Comparison of ENCODE assay signal across 22 cellular contexts in the genomic region with DNA sequence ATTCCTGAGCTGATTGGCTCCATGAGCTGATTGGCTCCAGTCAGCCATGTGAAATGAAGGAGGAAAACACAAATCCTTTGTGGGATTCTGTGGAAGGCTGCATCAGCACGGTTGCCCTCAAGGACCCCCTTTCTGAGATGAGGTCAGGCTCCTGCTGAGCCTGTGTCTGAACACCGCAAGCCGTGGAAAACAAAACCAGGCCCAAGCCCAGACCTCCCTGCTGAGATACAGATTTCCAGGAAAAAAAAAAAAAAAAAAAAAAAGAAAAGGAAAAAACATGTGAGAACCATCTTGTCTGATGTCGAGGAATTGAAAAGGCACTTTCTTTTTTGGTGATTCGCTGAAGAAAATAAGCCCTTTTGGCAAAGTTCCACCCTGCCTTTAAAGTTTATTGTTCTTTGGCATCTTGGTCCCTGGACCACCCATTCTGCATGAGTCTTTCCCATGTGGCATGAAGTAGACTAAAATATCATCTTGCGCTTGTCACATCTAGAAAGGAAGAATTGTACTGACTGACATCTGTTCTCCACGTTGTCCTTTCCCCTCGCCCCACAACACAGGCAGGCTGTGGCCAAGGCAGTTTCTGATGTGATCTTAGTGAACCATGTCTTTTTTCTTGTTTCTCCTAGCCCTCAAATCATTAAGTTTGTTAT.
DNase-seq lines count a peak whose midpoint lies in the region; ATAC-seq and TF ChIP-seq lines count a peak whose summit lies in the region.
"Had no signal": no experiment of that assay in that cellular context is flagged by ENCODE, and none has a peak within 500 bp of the region (broad histone marks: within the 10 kb centered on the region; RNA-seq: fewer than 3 reads in every experiment).

No MANE protein-coding gene starts in this region.

- H3K36me3 ChIP-seq in DOHH2 (ENCODE audit: control insufficient read depth, low read length) (no peaks in the 10 kb centered on the region), SJSA1 (no peaks in the 10 kb centered on the region), neuron (ENCODE audit: insufficient read depth, low read length) (no peaks in the 10 kb centered on the region), gastroesophageal sphincter (no peaks in the 10 kb centered on the region), mesendoderm (ENCODE audit: control insufficient read depth, insufficient read depth, low read length) (no peaks in the 10 kb centered on the region)
- H3K36me3 ChIP-seq: cardiac muscle cell, MG63, sigmoid colon had no signal

- no peak overlapping the region for H2BK15ac ChIP-seq in mesendoderm (replicated peaks; ENCODE audit: low read depth)

- no peak overlapping the region for H3K56ac ChIP-seq in mesendoderm (ENCODE audit: low read length)

- H2AK5ac ChIP-seq in mesendoderm (ENCODE audit: low read length) = no peak overlapping the region

- no peaks in the 10 kb centered on the region for H3F3A ChIP-seq in DOHH2 (ENCODE audit: control insufficient read depth, insufficient read depth)

- no peaks in the 10 kb centered on the region for H3K9me3 ChIP-seq in DOHH2 (ENCODE audit: control insufficient read depth, insufficient read depth, low read length)
- H3K9me3 ChIP-seq in SJSA1 (replicated peaks) = no peaks in the 10 kb centered on the region
- H3K9me3 ChIP-seq in neuron (ENCODE audit: low read length) = no peaks in the 10 kb centered on the region
- no peaks in the 10 kb centered on the region for H3K9me3 ChIP-seq in gastroesophageal sphincter
- H3K9me3 ChIP-seq: Caco-2, MG63, sigmoid colon, SK-N-SH had no signal

- no peak for TF ChIP-seq EP300 in gastroesophageal sphincter (IDR thresholded peaks at IDR 0.05)

- H4K5ac ChIP-seq in mesendoderm (ENCODE audit: low read length) = no peak overlapping the region

- no peak overlapping the region for H3K23ac ChIP-seq in mesendoderm (ENCODE audit: low read length)

- no peak overlapping the region for H3K18ac ChIP-seq in mesendoderm (ENCODE audit: low read length)

- TF ChIP-seq POLR2A in gastroesophageal sphincter (IDR thresholded peaks at IDR 0.05) = no peak

- no peak for ATAC-seq in gastroesophageal sphincter
- ATAC-seq in HG03095 (IDR thresholded peaks at IDR 0.05; ENCODE audit: unreplicated experiment) = no peak
- ATAC-seq: activated naive CD4-positive, alpha-beta T cell treated with anti-CD3 and anti-CD28 coated beads, Interleukin-2, amount 50 U/mL, for 72 hours had no signal

- no peak overlapping the region for H3K9ac ChIP-seq in mesendoderm (ENCODE audit: low read length)
- H3K9ac ChIP-seq: SK-N-SH had no signal

- TF ChIP-seq CTCF in DOHH2 (IDR thresholded peaks at IDR 0.05; ENCODE audit: low read depth, low read length, poor library complexity, severe bottlenecking) = no peak
- no peak for TF ChIP-seq CTCF in gastroesophageal sphincter (IDR thresholded peaks at IDR 0.05)

- no peak overlapping the region for H2BK120ac ChIP-seq in mesendoderm (ENCODE audit: low read depth, low read length)

- H2AFZ ChIP-seq in neuron (ENCODE audit: low read depth, low read length) = no peak overlapping the region

- H3K4me1 ChIP-seq in DOHH2 (ENCODE audit: control insufficient read depth, low read length) (peaks cover 33% of the 10 kb centered on the region), SJSA1 (replicated peaks) (peaks cover 63% of the 10 kb centered on the region), neuron (ENCODE audit: insufficient read depth, low read length) (peaks cover 40% of the 10 kb centered on the region), gastroesophageal sphincter (peaks cover 0 to 17% (median 6%) of the 10 kb centered on the region in 3 donors), mesendoderm (ENCODE audit: control insufficient read depth, low read depth, low read length) (no peaks in the 10 kb centered on the region)
- H3K4me1 ChIP-seq: Caco-2 had no signal

- DNase-seq in SJSA1 (ENCODE audit: low read depth in 1 of 2, low spot score in 2 of 2) (peak; percentile 79 to 95), fibroblast of gingiva (ENCODE audit: low read depth) (peak; percentile 10), mesendoderm (no peak), H4 (ENCODE audit: low spot score) (no peak)
- DNase-seq: activated CD4-positive, alpha-beta T cell treated with anti-CD3 and anti-CD28 coated beads for 48 hours; Caco-2; effector CD4-positive, alpha-beta T cell; foreskin melanocyte; MG63; NCI-H2029 treated with DMSO at 0.1 percent for 48 hours; NCI-H524 treated with DMSO at 0.1 percent for 48 hours; nucleus accumbens; sigmoid colon; SK-N-SH; stimulated activated CD4-positive, alpha-beta T cell treated with anti-CD3 and anti-CD28 coated beads, Interleukin-2, amount 100 ng/mL, for 24 hours; T1000 had no signal

- H3K4me3 ChIP-seq in DOHH2 (ENCODE audit: low read length) (peak overlapping the region; percentile 58), SJSA1 (no peak overlapping the region), neuron (ENCODE audit: low read length) (peak overlapping the region; percentile 23), gastroesophageal sphincter (no peak overlapping the region), mesendoderm (ENCODE audit: low read length) (no peak overlapping the region)
- H3K4me3 ChIP-seq: cardiac muscle cell, MG63, sigmoid colon had no signal

- no peaks in the 10 kb centered on the region for H3K79me1 ChIP-seq in mesendoderm (ENCODE audit: low read length)

- no peaks in the 10 kb centered on the region for H4K20me1 ChIP-seq in DOHH2 (ENCODE audit: control insufficient read depth, insufficient read depth, low read depth, low read length)

- no peaks in the 10 kb centered on the region for H3K9me2 ChIP-seq in DOHH2 (replicated peaks; ENCODE audit: control insufficient read depth, low read length)
- H3K9me2 ChIP-seq: SK-N-SH had no signal

- H3K79me2 ChIP-seq in DOHH2 (ENCODE audit: control insufficient read depth, low read length) = no peaks in the 10 kb centered on the region
- H3K79me2 ChIP-seq in mesendoderm (ENCODE audit: control insufficient read depth, insufficient read depth, low read length) = no peaks in the 10 kb centered on the region

- peak overlapping the region; percentile 44 for H3K27ac ChIP-seq in DOHH2 (ENCODE audit: low read depth, low read length)
- H3K27ac ChIP-seq in SJSA1 = peak overlapping the region; percentile 61
- H3K27ac ChIP-seq in gastroesophageal sphincter = no peak overlapping the region
- H3K27ac ChIP-seq in mesendoderm (ENCODE audit: low read depth, low read length) = no peak overlapping the region
- H3K27ac ChIP-seq: cardiac muscle cell, sigmoid colon had no signal

- no peak overlapping the region for H4K8ac ChIP-seq in mesendoderm (ENCODE audit: low read depth, low read length)

- no peak overlapping the region for H2BK5ac ChIP-seq in mesendoderm (ENCODE audit: low read length)

- no peak overlapping the region for H3K4ac ChIP-seq in mesendoderm (ENCODE audit: low read depth, low read length)

- WGBS in gastroesophageal sphincter (ENCODE audit: low coverage in 1 of 2), 2 donors = 60 to 64% methylated on average over 5 to 8 of the region's 8 CpGs
- WGBS in mesendoderm (ENCODE audit: extremely low coverage, insufficient coverage, low lambda C conversion rate) = no CpG with 5 or more reads among the region's 8 CpGs

- H3K4me2 ChIP-seq in DOHH2 (ENCODE audit: low read length) (peak overlapping the region; percentile 72), mesendoderm (ENCODE audit: low read length) (no peak overlapping the region)
- H3K4me2 ChIP-seq: SK-N-SH had no signal

- H3K27me3 ChIP-seq in DOHH2 (ENCODE audit: control insufficient read depth, low read length) = no peaks in the 10 kb centered on the region
- H3K27me3 ChIP-seq in SJSA1 (replicated peaks) = no peaks in the 10 kb centered on the region
- H3K27me3 ChIP-seq in neuron (ENCODE audit: insufficient read depth, low read length) = no peaks in the 10 kb centered on the region
- no peaks in the 10 kb centered on the region for H3K27me3 ChIP-seq in gastroesophageal sphincter
- no peaks in the 10 kb centered on the region for H3K27me3 ChIP-seq in mesendoderm (ENCODE audit: insufficient read depth, low read length, poor library complexity)
- H3K27me3 ChIP-seq: cardiac muscle cell, MG63, sigmoid colon had no signal

Comparison
In these comparisons a context has a peak if more than half of its experiments do, and no peak if none do; other contexts are left out.
1. H3K27ac ChIP-seq: peak in DOHH2 (single experiment) and SJSA1 (single experiment); none in gastroesophageal sphincter (0 of 4) and mesendoderm (single experiment).
2. H3K4me3 ChIP-seq: peak in DOHH2 (single experiment) and neuron (single experiment); none in SJSA1 (single experiment), gastroesophageal sphincter (0 of 2) and mesendoderm (single experiment).
3. DNase-seq: peak in SJSA1 (2 of 2) and fibroblast of gingiva (single experiment); none in mesendoderm (single experiment) and H4 (single experiment).